Comparison of ENCODE assay signal across 23 cellular contexts in the genomic region with DNA sequence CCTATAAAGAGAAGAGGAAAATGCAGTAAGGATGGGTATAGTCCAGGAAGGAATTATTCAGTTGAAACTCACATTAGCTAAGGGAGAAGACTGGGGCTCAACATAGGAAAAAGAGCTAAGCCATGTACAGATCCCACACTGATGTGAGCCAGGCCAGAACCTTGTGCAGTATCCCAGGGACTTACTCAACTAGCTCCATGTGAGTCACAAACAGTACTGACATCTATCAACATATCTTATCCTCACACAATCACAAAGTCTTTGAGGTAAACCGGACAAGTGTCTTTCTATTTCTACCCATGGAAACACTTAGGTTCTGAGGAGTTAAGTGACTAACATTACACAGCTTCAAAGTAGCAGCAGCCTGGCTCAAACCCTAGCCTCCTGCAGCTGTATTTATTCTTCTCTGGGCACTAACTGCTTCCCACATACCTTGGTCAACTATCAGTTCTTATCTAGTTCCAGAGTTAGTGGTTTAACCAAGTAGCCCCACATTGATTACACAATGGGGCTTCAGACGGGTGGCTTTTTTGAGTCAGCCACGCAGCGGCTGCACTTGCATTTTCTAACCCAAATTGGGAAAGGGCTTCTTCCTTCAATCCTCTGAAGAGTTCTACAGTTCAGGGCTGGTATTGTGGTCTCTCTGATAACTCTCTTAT. TPM values are rescaled to one million over a fixed set of nuclear protein-coding genes. Genes with fewer than 3 reads are reported as not detected.
A peak's percentile ranks its signal among the peaks of the same experiment; 100 is the strongest.
DNase-seq lines count a peak whose midpoint lies in the region; ATAC-seq, FAIRE-seq and TF ChIP-seq lines count a peak whose summit lies in the region.
"Had no signal": no experiment of that assay in that cellular context is flagged by ENCODE, and none has a peak within 500 bp of the region (broad histone marks: within the 10 kb centered on the region; RNA-seq: fewer than 3 reads in every experiment).

No MANE protein-coding gene starts in this region.

- intact Hi-C loops in OCI-LY7 (cut with micrococcal nuclease; ENCODE audit: unreplicated experiment), result no loop called here

- H3K4me2 ChIP-seq in OCI-LY7 (ENCODE audit: low read length) (peak overlapping the region; percentile 38; the same call in 1 of the 2 replicates), mesendoderm (ENCODE audit: low read length) (no peak overlapping the region)

- H4K5ac ChIP-seq in mesendoderm (ENCODE audit: low read length), result no peak overlapping the region

- H3K9ac ChIP-seq in mesendoderm (ENCODE audit: low read length), result no peak overlapping the region

- no peaks in the 10 kb centered on the region for H3K9me2 ChIP-seq in OCI-LY7 (ENCODE audit: insufficient read depth, low read length)

- ATAC-seq in GM18519 (IDR thresholded peaks at IDR 0.05; ENCODE audit: low FRiP score, unreplicated experiment) (no peak), GM21526 (IDR thresholded peaks at IDR 0.05; ENCODE audit: low FRiP score, unreplicated experiment) (no peak)
- ATAC-seq: heart right ventricle had no signal

- no CpG with 5 or more reads among the region's 4 CpGs for WGBS in mesendoderm (ENCODE audit: extremely low coverage, insufficient coverage, low lambda C conversion rate)

- no peak for TF ChIP-seq POLR2A in GM12892 (IDR thresholded peaks at IDR 0.05; ENCODE audit: low read depth, low read length)

- H2AFZ ChIP-seq in OCI-LY7 (ENCODE audit: low read length), result peak overlapping the region; percentile 66; the same call in 1 of the 2 replicates

- H2BK15ac ChIP-seq in mesendoderm (replicated peaks; ENCODE audit: low read depth), result no peak overlapping the region

- TF ChIP-seq CTCF in HL-60 (IDR thresholded peaks at IDR 0.05; ENCODE audit: insufficient read depth, low read length) (no peak), OCI-LY7 (conservative IDR thresholded peaks at IDR 0.05; ENCODE audit: low read length) (no peak)

- H3K4ac ChIP-seq in mesendoderm (ENCODE audit: low read depth, low read length), result no peak overlapping the region

- H3K27me3 ChIP-seq in HL-60 (ENCODE audit: insufficient read depth, poor library complexity, severe bottlenecking), result no peaks in the 10 kb centered on the region
- H3K27me3 ChIP-seq in mesendoderm (ENCODE audit: insufficient read depth, low read length, poor library complexity), result no peaks in the 10 kb centered on the region
- H3K27me3 ChIP-seq: brain microvascular endothelial cell, right atrium auricular region, thyroid gland had no signal

- H4K20me1 ChIP-seq in OCI-LY7 (ENCODE audit: insufficient read depth, low read length), result no peaks in the 10 kb centered on the region

- CTCF ChIA-PET in OCI-LY7 (lab: Charles Lee; ENCODE audit: unreplicated experiment), result no interaction called here

- H3K36me3 ChIP-seq in OCI-LY7 (ENCODE audit: insufficient read depth, low read length), result no peaks in the 10 kb centered on the region
- no peaks in the 10 kb centered on the region for H3K36me3 ChIP-seq in mesendoderm (ENCODE audit: control insufficient read depth, insufficient read depth, low read length)
- H3K36me3 ChIP-seq: brain microvascular endothelial cell, heart right ventricle, right atrium auricular region, thyroid gland had no signal

- no peak overlapping the region for H2AK5ac ChIP-seq in mesendoderm (ENCODE audit: low read length)

- peaks cover 36% of the 10 kb centered on the region for H3K4me1 ChIP-seq in OCI-LY7 (ENCODE audit: insufficient read depth, low read length, poor library complexity, severe bottlenecking)
- H3K4me1 ChIP-seq in mesendoderm (ENCODE audit: control insufficient read depth, low read depth, low read length), result no peaks in the 10 kb centered on the region
- H3K4me1 ChIP-seq: heart right ventricle, right atrium auricular region, thyroid gland had no signal

- H3K27ac ChIP-seq in HL-60 (replicated peaks), result peak overlapping the region; percentile 31
- no peak overlapping the region for H3K27ac ChIP-seq in OCI-LY7 (ENCODE audit: low read depth, low read length, poor library complexity, severe bottlenecking)
- no peak overlapping the region for H3K27ac ChIP-seq in mesendoderm (ENCODE audit: low read depth, low read length)
- H3K27ac ChIP-seq: brain microvascular endothelial cell, heart right ventricle, right atrium auricular region, thyroid gland, VCaP had no signal

- H3K4me3 ChIP-seq in HL-60 (replicated peaks; ENCODE audit: insufficient read depth, low read length), result no peak overlapping the region; the same call in 1 of the 2 replicates
- H3K4me3 ChIP-seq in OCI-LY7 (ENCODE audit: low read depth, low read length, poor library complexity, severe bottlenecking), result no peak overlapping the region
- no peak overlapping the region for H3K4me3 ChIP-seq in mesendoderm (ENCODE audit: low read length)
- H3K4me3 ChIP-seq: heart right ventricle, lung, right atrium auricular region, thyroid gland had no signal

- no peak overlapping the region for H2BK120ac ChIP-seq in mesendoderm (ENCODE audit: low read depth, low read length)

- H3K56ac ChIP-seq in mesendoderm (ENCODE audit: low read length), result no peak overlapping the region

- H4K8ac ChIP-seq in mesendoderm (ENCODE audit: low read depth, low read length), result no peak overlapping the region

- POLR2A ChIA-PET in OCI-LY7 (lab: Charles Lee), result interaction anchor here (0.6 to 1.9 kb wide), 7 partner anchors 11 to 30 kb away, joined by 3 to 6 read pairs (median 4); partner anchors contain the start of gene FCRL1

- H3K23ac ChIP-seq in mesendoderm (ENCODE audit: low read length), result no peak overlapping the region

- no peaks in the 10 kb centered on the region for H3K9me3 ChIP-seq in OCI-LY7 (ENCODE audit: low read length)
- H3K9me3 ChIP-seq: heart right ventricle, right atrium auricular region, thyroid gland had no signal

- DNase-seq in GM12892 (ENCODE audit: insufficient read length) (no peak), HL-60 (ENCODE audit: low read depth in 1 of 2, low spot score in 1 of 2) (peak; percentile 59 to 80), OCI-LY7 (ENCODE audit: low spot score) (no peak), mesendoderm (peak; percentile 10), NCI-H1105 treated with DMSO at 0.1 percent for 48 hours (lab: John Stamatoyannopoulos, UW) (no peak)
- DNase-seq: activated CD4-positive, alpha-beta memory T cell treated with anti-CD3 and anti-CD28 coated beads, Interleukin-2, amount 10 ng/mL, durations not matched to agents 7 days and 5 days; activated naive CD8-positive, alpha-beta T cell treated with anti-CD3 and anti-CD28 coated beads, Interleukin-2, amount 10 ng/mL, durations not matched to agents 7 days and 5 days; activated T-cell treated with anti-CD3 and anti-CD28 coated beads, Interleukin-2, amount 50 U/mL, for 48 hours; brain microvascular endothelial cell; cortex of kidney; DND-41; heart right ventricle; NCI-H146; stimulated activated CD4-positive, alpha-beta T cell treated with anti-CD3 and anti-CD28 coated beads, Interleukin-12 subunit alpha, Interleukin-12 subunit beta, amount 100 ng/mL, for 4 hours; thyroid gland had no signal

- no peak overlapping the region for H3K18ac ChIP-seq in mesendoderm (ENCODE audit: low read length)

- no peaks in the 10 kb centered on the region for H3K79me1 ChIP-seq in mesendoderm (ENCODE audit: low read length)

- no TSS peak for BruUV-seq in OCI-LY7 (replicated peaks; lab: Mats Ljungman, UMichigan)

- H3K79me2 ChIP-seq in OCI-LY7 (ENCODE audit: insufficient read depth, low read depth, low read length) (no peaks in the 10 kb centered on the region), mesendoderm (ENCODE audit: control insufficient read depth, insufficient read depth, low read length) (no peaks in the 10 kb centered on the region)

- H2BK5ac ChIP-seq in mesendoderm (ENCODE audit: low read length), result no peak overlapping the region

- FAIRE-seq in GM12892 (lab: Jason Lieb, UNC), result peak; percentile 86
- FAIRE-seq: H54 had no signal

RNA-seq across cellular contexts. Expression of gene CD5L, which starts 9.5 kb away (rescaled TPM):
- polyA plus RNA-seq in GM12892 (2012; ENCODE audit: missing spikeins), result not detected
- total RNA-seq in OCI-LY7 (2014; rRNA removed; shearing (Covaris generic)), result not detected in 2 replicates
- not detected in 2 replicates for total RNA-seq in OCI-LY7 (2022)
- not detected for polyA plus RNA-seq in mesendoderm (2013, experiment 1 of 2)
- polyA plus RNA-seq in mesendoderm (2013, experiment 2 of 2), result not detected
- total RNA-seq: activated CD4-positive, alpha-beta memory T cell treated with anti-CD3 and anti-CD28 coated beads, Interleukin-2, amount 10 ng/mL, durations not matched to agents 7 days and 5 days; activated naive CD8-positive, alpha-beta T cell treated with anti-CD3 and anti-CD28 coated beads, Interleukin-2, amount 10 ng/mL, durations not matched to agents 7 days and 5 days; osteocyte; T-helper 1 cell treated with Interleukin-12 subunit alpha and Interleukin-12 subunit beta and Interleukin-4 antibody, amounts not matched to agents 30 ng/mL and 1 ng/mL, for 36 hours; thyroid gland had no signal

RNA-seq across cellular contexts. Expression of gene FCRL1, which starts 12.2 kb away (rescaled TPM):
- 0.23 TPM for polyA plus RNA-seq in GM12892 (2012; ENCODE audit: missing spikeins)
- 42.5 and 62.8 TPM in 2 replicates for total RNA-seq in OCI-LY7 (2014; rRNA removed; shearing (Covaris generic))
- 72.6 and 98.3 TPM in 2 replicates for total RNA-seq in OCI-LY7 (2022)
- polyA plus RNA-seq in mesendoderm (2013, experiment 1 of 2), result not detected
- not detected for polyA plus RNA-seq in mesendoderm (2013, experiment 2 of 2)
- total RNA-seq: activated CD4-positive, alpha-beta memory T cell treated with anti-CD3 and anti-CD28 coated beads, Interleukin-2, amount 10 ng/mL, durations not matched to agents 7 days and 5 days; osteocyte; T-helper 1 cell treated with Interleukin-12 subunit alpha and Interleukin-12 subunit beta and Interleukin-4 antibody, amounts not matched to agents 30 ng/mL and 1 ng/mL, for 36 hours; thyroid gland had no signal

RNA-seq across cellular contexts. Expression of gene FCRL2, which starts 55.2 kb away (rescaled TPM):
- polyA plus RNA-seq in GM12892 (2012; ENCODE audit: missing spikeins), result 0.21 TPM
- total RNA-seq in OCI-LY7 (2014; rRNA removed; shearing (Covaris generic)), result 9.5 and 11.5 TPM in 2 replicates
- total RNA-seq in OCI-LY7 (2022), result 6.6 and 8.1 TPM in 2 replicates
- polyA plus RNA-seq in mesendoderm (2013, experiment 1 of 2), result not detected
- not detected for polyA plus RNA-seq in mesendoderm (2013, experiment 2 of 2)
- total RNA-seq: activated CD4-positive, alpha-beta memory T cell treated with anti-CD3 and anti-CD28 coated beads, Interleukin-2, amount 10 ng/mL, durations not matched to agents 7 days and 5 days; activated naive CD8-positive, alpha-beta T cell treated with anti-CD3 and anti-CD28 coated beads, Interleukin-2, amount 10 ng/mL, durations not matched to agents 7 days and 5 days; osteocyte; right atrium auricular region; T-helper 1 cell treated with Interleukin-12 subunit alpha and Interleukin-12 subunit beta and Interleukin-4 antibody, amounts not matched to agents 30 ng/mL and 1 ng/mL, for 36 hours; thyroid gland had no signal

Comparison
In these comparisons a context has a peak if more than half of its experiments do, and no peak if none do; other contexts are left out.
1. DNase-seq: peak in HL-60 (2 of 2) and mesendoderm (single experiment); none in GM12892 (single experiment), OCI-LY7 (single experiment) and NCI-H1105 treated with DMSO at 0.1 percent for 48 hours (single experiment).